ENCODE assay signal across 1 cellular context in the genomic region with DNA sequence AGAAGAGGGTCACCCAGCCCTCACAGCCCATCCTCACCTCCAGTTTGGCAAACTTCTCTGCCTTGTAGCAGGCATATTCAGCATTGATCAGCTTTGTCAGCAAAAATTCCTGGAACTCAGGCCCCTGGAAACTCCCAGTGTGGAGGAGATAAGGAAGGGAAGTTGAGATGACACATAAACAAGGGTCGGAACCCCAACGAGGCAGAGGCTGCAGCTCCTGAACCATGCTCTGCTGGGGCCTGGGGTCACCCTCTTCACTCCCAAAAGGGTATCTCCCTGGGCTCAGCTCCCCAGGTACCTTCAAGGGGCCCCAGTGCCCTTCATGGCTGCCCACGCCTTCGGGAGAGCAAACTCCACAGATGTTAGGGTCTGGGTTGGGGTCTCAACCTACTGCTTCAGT.
A peak's percentile ranks its signal among the peaks of the same experiment; 100 is the strongest.
TF ChIP-seq lines count a peak whose summit lies in the region.

No MANE protein-coding gene starts in this region.

TF ChIP-seq in K562, 482 proteins besides CTCF, POLR2A, EP300 and RAD21 (continued from another document and continues in another):
- TF ChIP-seq ZSCAN32 (CRISPR knock-in tag; IDR thresholded peaks at IDR 0.05) = no peak
- no peak for TF ChIP-seq KLF1 (tag; IDR thresholded peaks at IDR 0.05)
- TF ChIP-seq, protein P1, sequence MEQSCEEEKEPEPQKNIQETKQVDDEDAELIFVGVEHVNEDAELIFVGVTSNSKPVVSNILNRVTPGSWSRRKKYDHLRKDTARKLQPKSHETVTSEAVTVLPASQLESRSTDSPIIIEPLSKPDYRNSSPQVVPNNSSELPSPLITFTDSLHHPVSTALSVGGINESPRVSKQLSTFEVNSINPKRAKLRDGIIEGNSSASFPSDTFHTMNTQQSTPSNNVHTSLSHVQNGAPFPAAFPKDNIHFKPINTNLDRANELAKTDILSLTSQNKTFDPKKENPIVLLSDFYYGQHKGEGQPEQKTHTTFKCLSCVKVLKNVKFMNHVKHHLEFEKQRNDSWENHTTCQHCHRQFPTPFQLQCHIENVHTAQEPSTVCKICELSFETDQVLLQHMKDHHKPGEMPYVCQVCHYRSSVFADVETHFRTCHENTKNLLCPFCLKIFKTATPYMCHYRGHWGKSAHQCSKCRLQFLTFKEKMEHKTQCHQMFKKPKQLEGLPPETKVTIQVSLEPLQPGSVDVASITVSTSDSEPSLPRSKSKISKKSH (CRISPR knock-in tag; IDR thresholded peaks at IDR 0.05) = no peak
- 0 out of 2 replicates have a peak, but pooled peaks have one; percentile 24 for TF ChIP-seq EP400 (IDR thresholded peaks at IDR 0.05)
- no peak for TF ChIP-seq SNRNP70 (optimal IDR thresholded peaks at IDR 0.05; ENCODE audit: low read depth, low read length)
- TF ChIP-seq CHD7 (IDR thresholded peaks at IDR 0.05; ENCODE audit: low read depth, low read length) = no peak
- peak; percentile 46 to 75; a peak in 1 of 4 replicates for TF ChIP-seq TBL1XR1 (IDR thresholded peaks at IDR 0.05; ENCODE audit: low read length in 2 of 2)
- TF ChIP-seq, protein P2, sequence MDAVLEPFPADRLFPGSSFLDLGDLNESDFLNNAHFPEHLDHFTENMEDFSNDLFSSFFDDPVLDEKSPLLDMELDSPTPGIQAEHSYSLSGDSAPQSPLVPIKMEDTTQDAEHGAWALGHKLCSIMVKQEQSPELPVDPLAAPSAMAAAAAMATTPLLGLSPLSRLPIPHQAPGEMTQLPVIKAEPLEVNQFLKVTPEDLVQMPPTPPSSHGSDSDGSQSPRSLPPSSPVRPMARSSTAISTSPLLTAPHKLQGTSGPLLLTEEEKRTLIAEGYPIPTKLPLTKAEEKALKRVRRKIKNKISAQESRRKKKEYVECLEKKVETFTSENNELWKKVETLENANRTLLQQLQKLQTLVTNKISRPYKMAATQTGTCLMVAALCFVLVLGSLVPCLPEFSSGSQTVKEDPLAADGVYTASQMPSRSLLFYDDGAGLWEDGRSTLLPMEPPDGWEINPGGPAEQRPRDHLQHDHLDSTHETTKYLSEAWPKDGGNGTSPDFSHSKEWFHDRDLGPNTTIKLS (IDR thresholded peaks at IDR 0.05; ENCODE audit: borderline replicate concordance, low read depth) = no peak
- no peak for TF ChIP-seq E2F5 (CRISPR knock-in tag; IDR thresholded peaks at IDR 0.05)
- TF ChIP-seq SMARCA4 (IDR thresholded peaks at IDR 0.05) = peak; percentile 71
- no peak for TF ChIP-seq KAT8 (IDR thresholded peaks at IDR 0.05; ENCODE audit: low read depth)
- no peak for TF ChIP-seq FOXA1 (IDR thresholded peaks at IDR 0.05; ENCODE audit: borderline replicate concordance)
- no peak for TF ChIP-seq ZKSCAN1 (IDR thresholded peaks at IDR 0.05; ENCODE audit: low read depth, low read length)
- 0 out of 2 replicates have a peak, but pooled peaks have one; percentile 31 for TF ChIP-seq MXI1 (IDR thresholded peaks at IDR 0.05; ENCODE audit: low read depth, low read length)
- TF ChIP-seq, protein P3, sequence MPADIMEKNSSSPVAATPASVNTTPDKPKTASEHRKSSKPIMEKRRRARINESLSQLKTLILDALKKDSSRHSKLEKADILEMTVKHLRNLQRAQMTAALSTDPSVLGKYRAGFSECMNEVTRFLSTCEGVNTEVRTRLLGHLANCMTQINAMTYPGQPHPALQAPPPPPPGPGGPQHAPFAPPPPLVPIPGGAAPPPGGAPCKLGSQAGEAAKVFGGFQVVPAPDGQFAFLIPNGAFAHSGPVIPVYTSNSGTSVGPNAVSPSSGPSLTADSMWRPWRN (IDR thresholded peaks at IDR 0.05; ENCODE audit: low read depth) = no peak
- no peak for TF ChIP-seq ZNF184 (CRISPR knock-in tag; IDR thresholded peaks at IDR 0.05)
- no peak for TF ChIP-seq FOXM1 (IDR thresholded peaks at IDR 0.05; ENCODE audit: low read depth)
- TF ChIP-seq FOXM1 (CRISPR knock-in tag; IDR thresholded peaks at IDR 0.05; ENCODE audit: low read depth) = no peak
- TF ChIP-seq PML (IDR thresholded peaks at IDR 0.05; ENCODE audit: low read length) = no peak
- no peak for TF ChIP-seq CBX8 (IDR thresholded peaks at IDR 0.05; ENCODE audit: borderline replicate concordance, extremely low read depth, low read depth, low read length, poor library complexity, severe bottlenecking)
- TF ChIP-seq HNRNPK (IDR thresholded peaks at IDR 0.05; ENCODE audit: low read depth, low read length, poor library complexity, severe bottlenecking) = no peak
- TF ChIP-seq, protein P4, sequence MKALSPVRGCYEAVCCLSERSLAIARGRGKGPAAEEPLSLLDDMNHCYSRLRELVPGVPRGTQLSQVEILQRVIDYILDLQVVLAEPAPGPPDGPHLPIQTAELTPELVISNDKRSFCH (CRISPR knock-in tag; IDR thresholded peaks at IDR 0.05) = no peak
- TF ChIP-seq, protein P4 (tag; IDR thresholded peaks at IDR 0.05) = peak; percentile 85
- no peak for TF ChIP-seq PTRF (tag; IDR thresholded peaks at IDR 0.05)
- TF ChIP-seq, protein P5, sequence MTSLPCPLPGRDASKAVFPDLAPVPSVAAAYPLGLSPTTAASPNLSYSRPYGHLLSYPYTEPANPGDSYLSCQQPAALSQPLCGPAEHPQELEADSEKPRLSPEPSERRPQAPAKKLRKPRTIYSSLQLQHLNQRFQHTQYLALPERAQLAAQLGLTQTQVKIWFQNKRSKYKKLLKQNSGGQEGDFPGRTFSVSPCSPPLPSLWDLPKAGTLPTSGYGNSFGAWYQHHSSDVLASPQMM (CRISPR knock-in tag; IDR thresholded peaks at IDR 0.05) = no peak
- no peak for TF ChIP-seq ETV1 (tag; conservative IDR thresholded peaks at IDR 0.05; ENCODE audit: low read depth)
- no peak for TF ChIP-seq CREM (IDR thresholded peaks at IDR 0.05; ENCODE audit: low read depth)
- TF ChIP-seq, protein P6, sequence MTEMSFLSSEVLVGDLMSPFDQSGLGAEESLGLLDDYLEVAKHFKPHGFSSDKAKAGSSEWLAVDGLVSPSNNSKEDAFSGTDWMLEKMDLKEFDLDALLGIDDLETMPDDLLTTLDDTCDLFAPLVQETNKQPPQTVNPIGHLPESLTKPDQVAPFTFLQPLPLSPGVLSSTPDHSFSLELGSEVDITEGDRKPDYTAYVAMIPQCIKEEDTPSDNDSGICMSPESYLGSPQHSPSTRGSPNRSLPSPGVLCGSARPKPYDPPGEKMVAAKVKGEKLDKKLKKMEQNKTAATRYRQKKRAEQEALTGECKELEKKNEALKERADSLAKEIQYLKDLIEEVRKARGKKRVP (CRISPR knock-in tag; IDR thresholded peaks at IDR 0.05) = no peak
- no peak for TF ChIP-seq DACH1 (IDR thresholded peaks at IDR 0.05; ENCODE audit: partially characterized antibody)
- TF ChIP-seq, protein P7, sequence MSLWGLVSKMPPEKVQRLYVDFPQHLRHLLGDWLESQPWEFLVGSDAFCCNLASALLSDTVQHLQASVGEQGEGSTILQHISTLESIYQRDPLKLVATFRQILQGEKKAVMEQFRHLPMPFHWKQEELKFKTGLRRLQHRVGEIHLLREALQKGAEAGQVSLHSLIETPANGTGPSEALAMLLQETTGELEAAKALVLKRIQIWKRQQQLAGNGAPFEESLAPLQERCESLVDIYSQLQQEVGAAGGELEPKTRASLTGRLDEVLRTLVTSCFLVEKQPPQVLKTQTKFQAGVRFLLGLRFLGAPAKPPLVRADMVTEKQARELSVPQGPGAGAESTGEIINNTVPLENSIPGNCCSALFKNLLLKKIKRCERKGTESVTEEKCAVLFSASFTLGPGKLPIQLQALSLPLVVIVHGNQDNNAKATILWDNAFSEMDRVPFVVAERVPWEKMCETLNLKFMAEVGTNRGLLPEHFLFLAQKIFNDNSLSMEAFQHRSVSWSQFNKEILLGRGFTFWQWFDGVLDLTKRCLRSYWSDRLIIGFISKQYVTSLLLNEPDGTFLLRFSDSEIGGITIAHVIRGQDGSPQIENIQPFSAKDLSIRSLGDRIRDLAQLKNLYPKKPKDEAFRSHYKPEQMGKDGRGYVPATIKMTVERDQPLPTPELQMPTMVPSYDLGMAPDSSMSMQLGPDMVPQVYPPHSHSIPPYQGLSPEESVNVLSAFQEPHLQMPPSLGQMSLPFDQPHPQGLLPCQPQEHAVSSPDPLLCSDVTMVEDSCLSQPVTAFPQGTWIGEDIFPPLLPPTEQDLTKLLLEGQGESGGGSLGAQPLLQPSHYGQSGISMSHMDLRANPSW (CRISPR knock-in tag; IDR thresholded peaks at IDR 0.05) = no peak
- no peak for TF ChIP-seq SP2 (IDR thresholded peaks at IDR 0.05; ENCODE audit: extremely low read depth, low read depth, low read length, poor library complexity, severe bottlenecking)
